1 cellular context compared by ENCODE assay signal in genomic region chr7:103119791-103120291, GRCh38.
A peak's percentile ranks its signal among the peaks of the same experiment; 100 is the strongest.
TF ChIP-seq lines count a peak whose summit lies in the region.

No MANE protein-coding gene starts in this region.

TF ChIP-seq in K562, 482 proteins besides CTCF, POLR2A, EP300 and RAD21 (continued from another document and continues in another):
- no peak for TF ChIP-seq ZBTB8A (IDR thresholded peaks at IDR 0.05; ENCODE audit: partially characterized antibody)
- TF ChIP-seq CBFB (CRISPR knock-in tag; IDR thresholded peaks at IDR 0.05): no peak
- TF ChIP-seq HDGF (IDR thresholded peaks at IDR 0.05): no peak
- TF ChIP-seq, protein P1, sequence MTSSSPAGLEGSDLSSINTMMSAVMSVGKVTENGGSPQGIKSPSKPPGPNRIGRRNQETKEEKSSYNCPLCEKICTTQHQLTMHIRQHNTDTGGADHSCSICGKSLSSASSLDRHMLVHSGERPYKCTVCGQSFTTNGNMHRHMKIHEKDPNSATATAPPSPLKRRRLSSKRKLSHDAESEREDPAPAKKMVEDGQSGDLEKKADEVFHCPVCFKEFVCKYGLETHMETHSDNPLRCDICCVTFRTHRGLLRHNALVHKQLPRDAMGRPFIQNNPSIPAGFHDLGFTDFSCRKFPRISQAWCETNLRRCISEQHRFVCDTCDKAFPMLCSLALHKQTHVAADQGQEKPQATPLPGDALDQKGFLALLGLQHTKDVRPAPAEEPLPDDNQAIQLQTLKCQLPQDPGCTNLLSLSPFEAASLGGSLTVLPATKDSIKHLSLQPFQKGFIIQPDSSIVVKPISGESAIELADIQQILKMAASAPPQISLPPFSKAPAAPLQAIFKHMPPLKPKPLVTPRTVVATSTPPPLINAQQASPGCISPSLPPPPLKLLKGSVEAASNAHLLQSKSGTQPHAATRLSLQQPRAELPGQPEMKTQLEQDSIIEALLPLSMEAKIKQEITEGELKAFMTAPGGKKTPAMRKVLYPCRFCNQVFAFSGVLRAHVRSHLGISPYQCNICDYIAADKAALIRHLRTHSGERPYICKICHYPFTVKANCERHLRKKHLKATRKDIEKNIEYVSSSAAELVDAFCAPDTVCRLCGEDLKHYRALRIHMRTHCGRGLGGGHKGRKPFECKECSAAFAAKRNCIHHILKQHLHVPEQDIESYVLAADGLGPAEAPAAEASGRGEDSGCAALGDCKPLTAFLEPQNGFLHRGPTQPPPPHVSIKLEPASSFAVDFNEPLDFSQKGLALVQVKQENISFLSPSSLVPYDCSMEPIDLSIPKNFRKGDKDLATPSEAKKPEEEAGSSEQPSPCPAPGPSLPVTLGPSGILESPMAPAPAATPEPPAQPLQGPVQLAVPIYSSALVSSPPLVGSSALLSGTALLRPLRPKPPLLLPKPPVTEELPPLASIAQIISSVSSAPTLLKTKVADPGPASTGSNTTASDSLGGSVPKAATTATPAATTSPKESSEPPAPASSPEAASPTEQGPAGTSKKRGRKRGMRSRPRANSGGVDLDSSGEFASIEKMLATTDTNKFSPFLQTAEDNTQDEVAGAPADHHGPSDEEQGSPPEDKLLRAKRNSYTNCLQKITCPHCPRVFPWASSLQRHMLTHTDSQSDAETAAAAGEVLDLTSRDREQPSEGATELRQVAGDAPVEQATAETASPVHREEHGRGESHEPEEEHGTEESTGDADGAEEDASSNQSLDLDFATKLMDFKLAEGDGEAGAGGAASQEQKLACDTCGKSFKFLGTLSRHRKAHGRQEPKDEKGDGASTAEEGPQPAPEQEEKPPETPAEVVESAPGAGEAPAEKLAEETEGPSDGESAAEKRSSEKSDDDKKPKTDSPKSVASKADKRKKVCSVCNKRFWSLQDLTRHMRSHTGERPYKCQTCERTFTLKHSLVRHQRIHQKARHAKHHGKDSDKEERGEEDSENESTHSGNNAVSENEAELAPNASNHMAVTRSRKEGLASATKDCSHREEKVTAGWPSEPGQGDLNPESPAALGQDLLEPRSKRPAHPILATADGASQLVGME (CRISPR knock-in tag; IDR thresholded peaks at IDR 0.05): 0 out of 2 replicates have a peak, but pooled peaks have one; percentile 73
- no peak for TF ChIP-seq SRSF7 (optimal IDR thresholded peaks at IDR 0.05; ENCODE audit: low read depth, low read length)
- no peak for TF ChIP-seq ZNF785 (CRISPR knock-in tag; IDR thresholded peaks at IDR 0.05)
- no peak for TF ChIP-seq C11orf30 (IDR thresholded peaks at IDR 0.05; ENCODE audit: low read depth)
- TF ChIP-seq, protein P2, sequence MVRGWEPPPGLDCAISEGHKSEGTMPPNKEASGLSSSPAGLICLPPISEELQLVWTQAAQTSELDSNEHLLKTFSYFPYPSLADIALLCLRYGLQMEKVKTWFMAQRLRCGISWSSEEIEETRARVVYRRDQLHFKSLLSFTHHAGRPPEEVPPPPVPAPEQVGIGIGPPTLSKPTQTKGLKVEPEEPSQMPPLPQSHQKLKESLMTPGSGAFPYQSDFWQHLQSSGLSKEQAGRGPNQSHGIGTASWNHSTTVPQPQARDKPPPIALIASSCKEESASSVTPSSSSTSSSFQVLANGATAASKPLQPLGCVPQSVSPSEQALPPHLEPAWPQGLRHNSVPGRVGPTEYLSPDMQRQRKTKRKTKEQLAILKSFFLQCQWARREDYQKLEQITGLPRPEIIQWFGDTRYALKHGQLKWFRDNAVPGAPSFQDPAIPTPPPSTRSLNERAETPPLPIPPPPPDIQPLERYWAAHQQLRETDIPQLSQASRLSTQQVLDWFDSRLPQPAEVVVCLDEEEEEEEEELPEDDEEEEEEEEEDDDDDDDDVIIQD (CRISPR knock-in tag; IDR thresholded peaks at IDR 0.05): no peak
- TF ChIP-seq BDP1 (IDR thresholded peaks at IDR 0.05; ENCODE audit: insufficient read depth, insufficient read length): no peak
- TF ChIP-seq ATF6 (CRISPR knock-in tag; IDR thresholded peaks at IDR 0.05): peak; percentile 83; the same call in 1 of the 2 replicates
- TF ChIP-seq U2AF1 (optimal IDR thresholded peaks at IDR 0.05; ENCODE audit: low read depth, low read length): no peak
- no peak for TF ChIP-seq PHF8 (IDR thresholded peaks at IDR 0.05; ENCODE audit: borderline replicate concordance, low read length)
- TF ChIP-seq CHD4 (IDR thresholded peaks at IDR 0.05; ENCODE audit: insufficient read depth, insufficient replicate concordance, low read depth, low read length, poor library complexity, severe bottlenecking): no peak
- TF ChIP-seq ZNF561 (CRISPR knock-in tag; conservative IDR thresholded peaks at IDR 0.05): no peak
- no peak for TF ChIP-seq THAP12 (CRISPR knock-in tag; IDR thresholded peaks at IDR 0.05)
- TF ChIP-seq ZNF778 (CRISPR knock-in tag; IDR thresholded peaks at IDR 0.05): no peak
- TF ChIP-seq DPF2 (IDR thresholded peaks at IDR 0.05): peak; percentile 99
- TF ChIP-seq ZNF444 (CRISPR knock-in tag; IDR thresholded peaks at IDR 0.05): no peak
- TF ChIP-seq ZNF551 (CRISPR knock-in tag; IDR thresholded peaks at IDR 0.05): no peak
- peak; percentile 44 to 88 for TF ChIP-seq MNT (conservative IDR thresholded peaks at IDR 0.05)
- no peak for TF ChIP-seq SIN3B (IDR thresholded peaks at IDR 0.05; ENCODE audit: low read depth)
- TF ChIP-seq, protein P3, sequence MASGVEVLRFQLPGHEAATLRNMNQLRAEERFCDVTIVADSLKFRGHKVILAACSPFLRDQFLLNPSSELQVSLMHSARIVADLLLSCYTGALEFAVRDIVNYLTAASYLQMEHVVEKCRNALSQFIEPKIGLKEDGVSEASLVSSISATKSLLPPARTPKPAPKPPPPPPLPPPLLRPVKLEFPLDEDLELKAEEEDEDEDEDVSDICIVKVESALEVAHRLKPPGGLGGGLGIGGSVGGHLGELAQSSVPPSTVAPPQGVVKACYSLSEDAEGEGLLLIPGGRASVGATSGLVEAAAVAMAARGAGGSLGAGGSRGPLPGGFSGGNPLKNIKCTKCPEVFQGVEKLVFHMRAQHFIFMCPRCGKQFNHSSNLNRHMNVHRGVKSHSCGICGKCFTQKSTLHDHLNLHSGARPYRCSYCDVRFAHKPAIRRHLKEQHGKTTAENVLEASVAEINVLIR (CRISPR knock-in tag; IDR thresholded peaks at IDR 0.05): no peak
- TF ChIP-seq NRF1 (conservative IDR thresholded peaks at IDR 0.05 in 1 of 2, IDR thresholded peaks at IDR 0.05 in 1 of 2): peak in 1 of 2 experiments; percentile 51; a peak in 2 of 4 replicates
- no peak for TF ChIP-seq HNRNPUL1 (IDR thresholded peaks at IDR 0.05; ENCODE audit: low read length)
- TF ChIP-seq NFE2L1 (tag; IDR thresholded peaks at IDR 0.05; ENCODE audit: borderline replicate concordance, low read depth): no peak
- no peak for TF ChIP-seq PTTG1 (tag; IDR thresholded peaks at IDR 0.05; ENCODE audit: low read depth)
- TF ChIP-seq, protein P4, sequence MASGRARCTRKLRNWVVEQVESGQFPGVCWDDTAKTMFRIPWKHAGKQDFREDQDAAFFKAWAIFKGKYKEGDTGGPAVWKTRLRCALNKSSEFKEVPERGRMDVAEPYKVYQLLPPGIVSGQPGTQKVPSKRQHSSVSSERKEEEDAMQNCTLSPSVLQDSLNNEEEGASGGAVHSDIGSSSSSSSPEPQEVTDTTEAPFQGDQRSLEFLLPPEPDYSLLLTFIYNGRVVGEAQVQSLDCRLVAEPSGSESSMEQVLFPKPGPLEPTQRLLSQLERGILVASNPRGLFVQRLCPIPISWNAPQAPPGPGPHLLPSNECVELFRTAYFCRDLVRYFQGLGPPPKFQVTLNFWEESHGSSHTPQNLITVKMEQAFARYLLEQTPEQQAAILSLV (tag; IDR thresholded peaks at IDR 0.05): no peak
- TF ChIP-seq PHB2 (IDR thresholded peaks at IDR 0.05; ENCODE audit: low read depth): peak; percentile 89
- no peak; the same call in 1 of the 2 replicates for TF ChIP-seq SMAD3 (CRISPR knock-in tag; conservative IDR thresholded peaks at IDR 0.05)
- TF ChIP-seq KAT7 (CRISPR knock-in tag; IDR thresholded peaks at IDR 0.05; ENCODE audit: borderline replicate concordance): peak; percentile 63; the same call in 1 of the 2 replicates
- no peak for TF ChIP-seq SP2 (IDR thresholded peaks at IDR 0.05; ENCODE audit: extremely low read depth, low read depth, low read length, poor library complexity, severe bottlenecking)
- TF ChIP-seq TCF7L2 (IDR thresholded peaks at IDR 0.05; ENCODE audit: low read depth, low read length): no peak; the same call in 1 of the 2 replicates
- no peak for TF ChIP-seq TRIM25 (IDR thresholded peaks at IDR 0.05; ENCODE audit: borderline replicate concordance)
- TF ChIP-seq ZBTB7A (IDR thresholded peaks at IDR 0.05; ENCODE audit: borderline replicate concordance, control insufficient read depth, low read depth, low read length): no peak
- peak; percentile 91 for TF ChIP-seq MAX (CRISPR knock-in tag; IDR thresholded peaks at IDR 0.05)
- TF ChIP-seq, protein P5, sequence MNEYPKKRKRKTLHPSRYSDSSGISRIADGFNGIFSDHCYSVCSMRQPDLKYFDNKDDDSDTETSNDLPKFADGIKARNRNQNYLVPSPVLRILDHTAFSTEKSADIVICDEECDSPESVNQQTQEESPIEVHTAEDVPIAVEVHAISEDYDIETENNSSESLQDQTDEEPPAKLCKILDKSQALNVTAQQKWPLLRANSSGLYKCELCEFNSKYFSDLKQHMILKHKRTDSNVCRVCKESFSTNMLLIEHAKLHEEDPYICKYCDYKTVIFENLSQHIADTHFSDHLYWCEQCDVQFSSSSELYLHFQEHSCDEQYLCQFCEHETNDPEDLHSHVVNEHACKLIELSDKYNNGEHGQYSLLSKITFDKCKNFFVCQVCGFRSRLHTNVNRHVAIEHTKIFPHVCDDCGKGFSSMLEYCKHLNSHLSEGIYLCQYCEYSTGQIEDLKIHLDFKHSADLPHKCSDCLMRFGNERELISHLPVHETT (CRISPR knock-in tag; conservative IDR thresholded peaks at IDR 0.05 in 1 of 2, IDR thresholded peaks at IDR 0.05 in 1 of 2): peak in 1 of 2 experiments; percentile 54; a peak in 1 of 4 replicates
- no peak for TF ChIP-seq GTF2A2 (tag; IDR thresholded peaks at IDR 0.05)
